In the genomic region with DNA sequence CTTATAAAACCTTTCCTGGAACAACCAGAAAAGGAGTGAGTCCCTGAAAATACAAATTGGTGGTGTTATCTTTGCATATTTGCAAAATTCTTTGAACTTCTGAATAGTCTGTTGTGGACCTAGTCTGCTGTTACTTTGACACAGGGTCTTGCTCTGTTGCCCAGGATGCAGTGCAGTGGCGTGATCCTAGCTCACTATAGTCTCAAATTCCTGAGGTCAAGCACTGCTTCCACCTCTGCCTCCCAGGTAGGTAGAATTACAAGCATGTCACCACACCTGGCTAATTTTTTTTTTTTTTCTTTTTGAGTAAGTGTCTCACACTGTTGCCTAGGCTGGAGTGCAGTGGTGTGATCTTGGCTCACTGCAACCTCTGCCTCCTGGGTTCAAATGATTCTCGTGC, we compare ENCODE assay signal across 19 cellular contexts.
"Had no signal": no experiment of that assay in that cellular context is flagged by ENCODE, and none has a peak within 500 bp of the region (broad histone marks: within the 10 kb centered on the region; RNA-seq: fewer than 3 reads in every experiment).

No MANE protein-coding gene starts in this region.

- DNase-seq: Karpas-422, KG1, MG63, NCI-H1092, NCI-H1105 treated with DMSO at 0.1 percent for 48 hours, NCI-H1417 treated with DMSO at 0.1 percent for 48 hours, NCI-H146, NCI-H1694 treated with DMSO at 0.1 percent for 48 hours, NCI-H1930, NCI-H2081, NCI-H2107, NCI-H2227 treated with DMSO at 0.1 percent for 48 hours, NCI-H510A, NCI-H524 treated with DMSO at 0.1 percent for 48 hours, NCI-H69, NCI-H774, RPMI8226, SHP77, SK-N-SH had no signal
